Comparison of ENCODE assay signal across 17 cellular contexts in the genomic region with DNA sequence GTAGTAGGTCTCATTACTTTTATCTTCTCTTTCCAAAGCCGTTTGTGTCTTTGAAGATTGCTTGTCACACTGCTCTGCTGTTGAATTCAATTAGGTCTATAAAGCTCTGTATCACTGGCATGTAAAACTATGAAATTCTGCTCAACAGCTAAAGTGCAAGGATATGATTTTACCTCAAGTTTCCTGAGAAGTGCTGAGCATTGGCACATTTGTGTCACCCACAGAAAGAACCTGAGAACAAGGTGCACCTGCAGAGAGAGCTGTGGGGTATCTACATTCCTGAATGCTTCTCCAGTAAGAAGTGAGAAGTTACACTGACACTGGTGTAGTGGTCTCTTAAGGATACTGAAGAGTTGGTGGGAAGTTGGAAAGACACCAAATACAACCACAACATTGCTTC.
DNase-seq lines count a peak whose midpoint lies in the region; ATAC-seq lines count a peak whose summit lies in the region.
"Had no signal": no experiment of that assay in that cellular context is flagged by ENCODE, and none has a peak within 500 bp of the region (broad histone marks: within the 10 kb centered on the region; RNA-seq: fewer than 3 reads in every experiment).

No MANE protein-coding gene starts in this region.

- peak overlapping the region; percentile 2 for H3K4me3 ChIP-seq in CD8-positive, alpha-beta memory T cell (ENCODE audit: low read length)
- no peak overlapping the region for H3K4me3 ChIP-seq in naive thymus-derived CD4-positive, alpha-beta T cell (ENCODE audit: low read length)
- H3K4me3 ChIP-seq: BLaER1, SJSA1 had no signal

- DNase-seq in activated T-cell treated with anti-CD3 and anti-CD28 coated beads, Interleukin-2, amount 50 U/mL, for 72 hours = no peak
- no peak for DNase-seq in activated T-cell treated with anti-CD3 and anti-CD28 coated beads, Interleukin-2, amount 50 U/mL, for 1 hour
- DNase-seq in CD8-positive, alpha-beta memory T cell = no peak
- DNase-seq in T-helper 17 cell (no peak), cortex of kidney (lab: John Stamatoyannopoulos, UW) (no peak), SK-N-DZ (ENCODE audit: low spot score) (no peak)
- no peak for DNase-seq in naive thymus-derived CD4-positive, alpha-beta T cell
- DNase-seq: KG1, MV-4-11, NCI-H1694, NCI-H2081 treated with DMSO at 0.1 percent for 48 hours, NCI-H2171 treated with DMSO at 0.1 percent for 48 hours, NCI-H524 treated with DMSO at 0.1 percent for 48 hours, NCI-H82 had no signal

- H3K4me1 Mint-ChIP-seq in activated T-cell treated with anti-CD3 and anti-CD28 coated beads, Interleukin-2, amount 50 U/mL, for 72 hours (ENCODE audit: low read depth) = peaks cover 86% of the 10 kb centered on the region
- peaks cover 24 to 51% (median 46%) of the 10 kb centered on the region in 3 donors for H3K4me1 Mint-ChIP-seq in CD8-positive, alpha-beta memory T cell
- H3K4me1 Mint-ChIP-seq in T-helper 17 cell = peaks cover 29% of the 10 kb centered on the region
- peaks cover 16 to 83% (median 75%) of the 10 kb centered on the region in 7 donors for H3K4me1 Mint-ChIP-seq in naive thymus-derived CD4-positive, alpha-beta T cell

- ATAC-seq in activated T-cell treated with anti-CD3 and anti-CD28 coated beads, Interleukin-2, amount 50 U/mL, for 72 hours (replicated peaks in 1 of 2) = peak in 1 of 2 donors; percentile 5
- ATAC-seq in T-helper 17 cell = no peak
- ATAC-seq in naive thymus-derived CD4-positive, alpha-beta T cell = no peak
- ATAC-seq: Panc1 had no signal

- peak overlapping the region; percentile 75 for H3K27ac Mint-ChIP-seq in activated T-cell treated with anti-CD3 and anti-CD28 coated beads, Interleukin-2, amount 50 U/mL, for 72 hours
- H3K27ac Mint-ChIP-seq in CD8-positive, alpha-beta memory T cell = peak overlapping the region in 4 of 8 donors; percentile 4 to 58 (median 7)
- no peak overlapping the region for H3K27ac Mint-ChIP-seq in T-helper 17 cell
- H3K27ac Mint-ChIP-seq in naive thymus-derived CD4-positive, alpha-beta T cell = peak overlapping the region; percentile 19 to 99 (median 69)

- H3K4me1 ChIP-seq in CD8-positive, alpha-beta memory T cell (ENCODE audit: insufficient read depth, low read length) = peaks cover 39% of the 10 kb centered on the region
- H3K4me1 ChIP-seq in naive thymus-derived CD4-positive, alpha-beta T cell (ENCODE audit: control insufficient read depth in 2 of 2, insufficient read depth in 2 of 2, low read length in 2 of 2) = peaks cover 0 to 27% of the 10 kb centered on the region in 2 donors
- H3K4me1 ChIP-seq: BLaER1, SJSA1 had no signal

- H3K4me3 Mint-ChIP-seq in activated T-cell treated with anti-CD3 and anti-CD28 coated beads, Interleukin-2, amount 50 U/mL, for 72 hours = peak overlapping the region; percentile 44 to 73
- H3K4me3 Mint-ChIP-seq in CD8-positive, alpha-beta memory T cell = peak overlapping the region in 1 of 7 donors; percentile 33
- H3K4me3 Mint-ChIP-seq in T-helper 17 cell = peak overlapping the region; percentile 63
- H3K4me3 Mint-ChIP-seq in naive thymus-derived CD4-positive, alpha-beta T cell = peak overlapping the region in 9 of 10 donors; percentile 19 to 74 (median 52)

- no peaks in the 10 kb centered on the region for H3K27me3 ChIP-seq in CD8-positive, alpha-beta memory T cell (ENCODE audit: insufficient read depth, low read length, poor library complexity, severe bottlenecking)
- no peaks in the 10 kb centered on the region for H3K27me3 ChIP-seq in naive thymus-derived CD4-positive, alpha-beta T cell (ENCODE audit: control insufficient read depth in 2 of 2, insufficient read depth in 2 of 2, low read length in 2 of 2)
- H3K27me3 ChIP-seq: BLaER1, SJSA1 had no signal

- peaks cover 14 to 36% of the 10 kb centered on the region in 2 donors for H3K36me3 Mint-ChIP-seq in activated T-cell treated with anti-CD3 and anti-CD28 coated beads, Interleukin-2, amount 50 U/mL, for 72 hours (ENCODE audit: insufficient read depth in 2 of 2)
- H3K36me3 Mint-ChIP-seq in CD8-positive, alpha-beta memory T cell = peaks cover 0 to 3% (median 2%) of the 10 kb centered on the region in 3 donors
- peaks cover 18% of the 10 kb centered on the region for H3K36me3 Mint-ChIP-seq in T-helper 17 cell (ENCODE audit: low read depth)
- peaks cover 19 to 51% (median 31%) of the 10 kb centered on the region in 5 donors for H3K36me3 Mint-ChIP-seq in naive thymus-derived CD4-positive, alpha-beta T cell

- H3K36me3 ChIP-seq in CD8-positive, alpha-beta memory T cell (ENCODE audit: insufficient read depth, low read length) = no peaks in the 10 kb centered on the region
- peaks cover 0 to 3% (median 0%) of the 10 kb centered on the region in 3 experiments for H3K36me3 ChIP-seq in naive thymus-derived CD4-positive, alpha-beta T cell (ENCODE audit: control insufficient read depth in 2 of 3, insufficient read depth in 3 of 3, low read length in 3 of 3)
- H3K36me3 ChIP-seq: BLaER1, SJSA1 had no signal

- CTCF ChIA-PET in CD8-positive, alpha-beta memory T cell (lab: Charles Lee) = no interaction called here
- CTCF ChIA-PET in naive thymus-derived CD4-positive, alpha-beta T cell (lab: Charles Lee) = interaction anchor here (1.3 to 1.5 kb wide), 2 partner anchors 163 to 290 kb away, joined by 3 to 4 read pairs; no protein-coding TSS in a partner anchor

- H3K9me3 Mint-ChIP-seq in activated T-cell treated with anti-CD3 and anti-CD28 coated beads, Interleukin-2, amount 50 U/mL, for 72 hours = peaks cover 0 to 6% of the 10 kb centered on the region in 2 donors
- H3K9me3 Mint-ChIP-seq in CD8-positive, alpha-beta memory T cell = no peaks in the 10 kb centered on the region
- peaks cover 0 to 14% (median 2%) of the 10 kb centered on the region in 11 donors for H3K9me3 Mint-ChIP-seq in naive thymus-derived CD4-positive, alpha-beta T cell

- H3K9me3 ChIP-seq in CD8-positive, alpha-beta memory T cell (ENCODE audit: low read length) = no peaks in the 10 kb centered on the region
- no peaks in the 10 kb centered on the region for H3K9me3 ChIP-seq in T-helper 17 cell (ENCODE audit: control insufficient read depth, low read length, poor library complexity, severe bottlenecking)
- H3K9me3 ChIP-seq in naive thymus-derived CD4-positive, alpha-beta T cell (ENCODE audit: control insufficient read depth in 2 of 3, low read length in 3 of 3) = no peaks in the 10 kb centered on the region
- H3K9me3 ChIP-seq: BLaER1, SJSA1 had no signal

- intact Hi-C loops in naive thymus-derived CD4-positive, alpha-beta T cell (cut with micrococcal nuclease) = no loop called here

- POLR2A ChIA-PET in CD8-positive, alpha-beta memory T cell (lab: Charles Lee) = no interaction called here
- POLR2A ChIA-PET in naive thymus-derived CD4-positive, alpha-beta T cell (lab: Charles Lee) = interaction anchor here (0.7 to 1.9 kb wide), 2 partner anchors 127 to 132 kb away, joined by 3 to 4 read pairs; no protein-coding TSS in a partner anchor

- no peak overlapping the region for H3K27ac ChIP-seq in CD8-positive, alpha-beta memory T cell (ENCODE audit: low read depth, low read length)
- H3K27ac ChIP-seq in naive thymus-derived CD4-positive, alpha-beta T cell (ENCODE audit: low read depth, low read length) = peak overlapping the region; percentile 32
- H3K27ac ChIP-seq: BLaER1, SJSA1 had no signal

- H3K27me3 Mint-ChIP-seq in activated T-cell treated with anti-CD3 and anti-CD28 coated beads, Interleukin-2, amount 50 U/mL, for 72 hours (ENCODE audit: low read depth) = no peaks in the 10 kb centered on the region
- no peaks in the 10 kb centered on the region for H3K27me3 Mint-ChIP-seq in CD8-positive, alpha-beta memory T cell
- H3K27me3 Mint-ChIP-seq in T-helper 17 cell = no peaks in the 10 kb centered on the region
- H3K27me3 Mint-ChIP-seq in naive thymus-derived CD4-positive, alpha-beta T cell = no peaks in the 10 kb centered on the region
